In genomic region chr4:108540536-108540935, GRCh38 we compare ENCODE assay signal across 14 cellular contexts.
DNase-seq lines count a peak whose midpoint lies in the region; ATAC-seq and TF ChIP-seq lines count a peak whose summit lies in the region.
"Had no signal": no experiment of that assay in that cellular context is flagged by ENCODE, and none has a peak within 500 bp of the region (broad histone marks: within the 10 kb centered on the region; RNA-seq: fewer than 3 reads in every experiment).

No MANE protein-coding gene starts in this region.

- H3K4me3 ChIP-seq in neural progenitor cell, result no peak overlapping the region
- H3K4me3 ChIP-seq in mesenchymal stem cell (ENCODE audit: insufficient read depth in 1 of 2, low read depth in 1 of 2, low read length in 2 of 2), result no peak overlapping the region
- H3K4me3 ChIP-seq: breast epithelium, HAP-1 had no signal

- H3K4ac ChIP-seq in mesenchymal stem cell (ENCODE audit: low read depth in 1 of 2, low read length in 2 of 2), result no peak overlapping the region

- no peaks in the 10 kb centered on the region for H3K9me3 ChIP-seq in neural progenitor cell (ENCODE audit: low read depth)
- no peaks in the 10 kb centered on the region for H3K9me3 ChIP-seq in mesenchymal stem cell (ENCODE audit: control insufficient read depth, low read length)
- H3K9me3 ChIP-seq: breast epithelium, HAP-1 had no signal

- H3K4me1 Mint-ChIP-seq in naive B cell (peaks cover 12 to 26% (median 24%) of the 10 kb centered on the region in 3 donors), neural progenitor cell (peaks cover 16% of the 10 kb centered on the region)
- H3K4me1 Mint-ChIP-seq: natural killer cell had no signal

- no peak overlapping the region for H3K14ac ChIP-seq in mesenchymal stem cell (ENCODE audit: low read length in 2 of 2)

- H3K4me1 ChIP-seq in neural progenitor cell (no peaks in the 10 kb centered on the region), mesenchymal stem cell (ENCODE audit: control insufficient read depth, insufficient read depth, low read depth, low read length) (no peaks in the 10 kb centered on the region)
- H3K4me1 ChIP-seq: breast epithelium, HAP-1 had no signal

- H3K18ac ChIP-seq in mesenchymal stem cell (ENCODE audit: low read depth in 1 of 2, low read length in 2 of 2), result no peak overlapping the region

- H3K36me3 Mint-ChIP-seq in naive B cell (peaks cover 0 to 8% of the 10 kb centered on the region in 2 donors), neural progenitor cell (peaks cover 2% of the 10 kb centered on the region)
- H3K36me3 Mint-ChIP-seq: natural killer cell had no signal

- H2BK5ac ChIP-seq in mesenchymal stem cell (ENCODE audit: low read depth, low read length, poor library complexity, severe bottlenecking), result no peak overlapping the region

- H3K36me3 ChIP-seq in neural progenitor cell (no peaks in the 10 kb centered on the region), mesenchymal stem cell (ENCODE audit: control insufficient read depth in 1 of 2, insufficient read depth in 2 of 2, low read depth in 1 of 2, low read length in 2 of 2) (no peaks in the 10 kb centered on the region)
- H3K36me3 ChIP-seq: breast epithelium, HAP-1 had no signal

- DNase-seq in OCI-M1 (lab: John Stamatoyannopoulos, UW), result peak; percentile 32
- no peak for DNase-seq in naive B cell
- DNase-seq in neural progenitor cell (ENCODE audit: low spot score), result no peak
- DNase-seq in mesenchymal stem cell, result no peak
- no peak for DNase-seq in activated CD8-positive, alpha-beta memory T cell treated with anti-CD3 and anti-CD28 coated beads, Interleukin-2, amount 50 U/mL, for 48 hours
- DNase-seq: activated CD4-positive, CD25-positive, alpha-beta regulatory T cell treated with anti-CD3 and anti-CD28 coated beads, Interleukin-2, amount 50 U/mL, for 72 hours; effector memory CD8-positive, alpha-beta T cell; Karpas-422; natural killer cell had no signal

- H3K27me3 Mint-ChIP-seq in naive B cell (no peaks in the 10 kb centered on the region), neural progenitor cell (ENCODE audit: insufficient read depth, low read depth) (peaks cover 2% of the 10 kb centered on the region)

- no peak overlapping the region for H4K91ac ChIP-seq in mesenchymal stem cell (ENCODE audit: low read length)

- 88% methylated on average over 1 of the region's 2 CpGs for WGBS in mesenchymal stem cell

- no peak for TF ChIP-seq CTCF in neural progenitor cell (IDR thresholded peaks at IDR 0.05)

- peak overlapping the region in 4 of 6 donors; percentile 18 to 88 (median 54) for H3K27ac Mint-ChIP-seq in naive B cell
- H3K27ac Mint-ChIP-seq in neural progenitor cell, result no peak overlapping the region
- H3K27ac Mint-ChIP-seq: activated T-helper 2 cell treated with anti-CD3 and anti-CD28 coated beads, Interferon-gamma antibody, Interleukin-2, Interleukin-4, amounts not matched to agents 10 μg/mL and 5 μg/mL and 100 μg/mL, durations not matched to agents 14 hours and 24 hours and 36 hours; effector memory CD8-positive, alpha-beta T cell; natural killer cell had no signal

- no peaks in the 10 kb centered on the region for H3K79me1 ChIP-seq in mesenchymal stem cell (replicated peaks; ENCODE audit: low read length, poor library complexity, severe bottlenecking)

- H3F3A ChIP-seq in neural progenitor cell (ENCODE audit: low read depth), result no peaks in the 10 kb centered on the region

- H2BK120ac ChIP-seq in mesenchymal stem cell (ENCODE audit: low read depth, low read length), result no peak overlapping the region

- no peak overlapping the region for H3K4me3 Mint-ChIP-seq in naive B cell
- H3K4me3 Mint-ChIP-seq in neural progenitor cell, result no peak overlapping the region
- H3K4me3 Mint-ChIP-seq: effector memory CD8-positive, alpha-beta T cell; natural killer cell had no signal

- H2AK5ac ChIP-seq in mesenchymal stem cell (ENCODE audit: low read length, severe bottlenecking), result no peak overlapping the region

- H3K4me2 ChIP-seq in neural progenitor cell, result no peak overlapping the region
- no peak overlapping the region for H3K4me2 ChIP-seq in mesenchymal stem cell (ENCODE audit: low read length, poor library complexity, severe bottlenecking)

- no peak overlapping the region for H2BK15ac ChIP-seq in mesenchymal stem cell (ENCODE audit: low read depth, poor library complexity, severe bottlenecking)

- H4K8ac ChIP-seq in mesenchymal stem cell (ENCODE audit: low read length), result no peak overlapping the region

- no peak overlapping the region for H2AFZ ChIP-seq in neural progenitor cell (replicated peaks)
- H2AFZ ChIP-seq in mesenchymal stem cell (ENCODE audit: low read depth, low read length), result no peak overlapping the region

- H3K9me3 Mint-ChIP-seq in naive B cell (peaks cover 0 to 16% (median 1%) of the 10 kb centered on the region in 7 donors), neural progenitor cell (peaks cover 3% of the 10 kb centered on the region)
- H3K9me3 Mint-ChIP-seq: natural killer cell had no signal

- no peak overlapping the region for H3K27ac ChIP-seq in neural progenitor cell
- no peak overlapping the region for H3K27ac ChIP-seq in mesenchymal stem cell (ENCODE audit: low read length, poor library complexity, severe bottlenecking)
- H3K27ac ChIP-seq: breast epithelium had no signal

- ATAC-seq in GM19324 (IDR thresholded peaks at IDR 0.05; ENCODE audit: low FRiP score, unreplicated experiment) (peak; percentile 49), HG02938 (IDR thresholded peaks at IDR 0.05; ENCODE audit: unreplicated experiment) (peak; percentile 71), naive B cell (ENCODE audit: low read depth in 2 of 2) (peak in 1 of 2 donors; percentile 34)
- ATAC-seq: effector memory CD8-positive, alpha-beta T cell; natural killer cell had no signal

- H3K27me3 ChIP-seq in neural progenitor cell (no peaks in the 10 kb centered on the region), mesenchymal stem cell (ENCODE audit: control insufficient read depth in 1 of 2, insufficient read depth in 1 of 2, low read length in 2 of 2) (peaks cover 0 to 5% of the 10 kb centered on the region in 2 experiments)
- H3K27me3 ChIP-seq: breast epithelium had no signal

- H2BK12ac ChIP-seq in mesenchymal stem cell (ENCODE audit: low read length in 2 of 2), result no peak overlapping the region

- H3K23ac ChIP-seq in mesenchymal stem cell (ENCODE audit: low read length in 2 of 2), result no peak overlapping the region

- H4K20me1 ChIP-seq in neural progenitor cell (ENCODE audit: low read depth), result no peaks in the 10 kb centered on the region

- H3K9ac ChIP-seq in neural progenitor cell, result no peak overlapping the region
- H3K9ac ChIP-seq in mesenchymal stem cell (ENCODE audit: low read length), result no peak overlapping the region

- no peaks in the 10 kb centered on the region for H3K79me2 ChIP-seq in neural progenitor cell (ENCODE audit: low read depth)
